In the genomic region with DNA sequence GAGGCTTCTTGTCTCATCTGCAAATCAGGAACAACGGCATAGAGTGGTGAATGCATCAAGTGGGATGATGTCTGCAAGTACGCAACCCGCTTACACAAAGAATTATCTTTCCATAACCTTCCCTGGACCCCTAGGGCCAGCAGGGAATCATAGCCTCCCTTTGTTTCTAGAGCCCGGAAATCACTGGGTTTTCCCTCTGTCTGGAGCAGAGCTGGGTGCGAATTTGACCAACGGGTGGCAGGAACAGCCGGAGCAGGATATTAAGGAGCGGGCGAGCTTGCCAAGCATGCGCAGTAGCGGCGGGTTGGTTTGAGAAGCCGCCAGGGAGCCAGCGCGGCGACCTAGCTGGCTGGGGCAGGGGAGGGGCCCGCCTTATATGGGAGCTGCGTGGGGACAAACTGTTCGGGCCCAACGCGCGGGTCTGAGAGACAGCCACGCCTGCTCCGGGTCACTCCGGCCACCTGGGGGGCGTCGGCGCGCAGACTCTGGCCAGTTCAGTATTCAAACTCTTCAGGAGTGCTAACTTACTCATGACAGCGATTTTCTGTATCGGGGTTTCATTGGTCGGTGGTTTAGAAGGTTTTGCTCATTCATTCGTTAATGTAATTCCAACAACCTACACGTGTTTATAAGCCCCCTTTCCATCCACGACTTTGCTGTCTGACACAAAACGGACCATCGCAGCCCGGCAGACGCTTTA, we compare ENCODE assay signal across 8 cellular contexts. TPM values are rescaled to one million over a fixed set of nuclear protein-coding genes. Genes with fewer than 3 reads are reported as not detected.
A peak's percentile ranks its signal among the peaks of the same experiment; 100 is the strongest.
DNase-seq lines count a peak whose midpoint lies in the region; ATAC-seq and TF ChIP-seq lines count a peak whose summit lies in the region.

No MANE protein-coding gene starts in this region.

- H3K36me3 ChIP-seq in CD4-positive, alpha-beta memory T cell (ENCODE audit: insufficient read depth, low read length): no peaks in the 10 kb centered on the region
- H3K36me3 ChIP-seq in neural cell (ENCODE audit: insufficient read depth, low read length): no peaks in the 10 kb centered on the region

- H4K20me1 ChIP-seq in neural cell (ENCODE audit: insufficient read depth): no peaks in the 10 kb centered on the region

- no peak for TF ChIP-seq RAD21 in neural cell (conservative IDR thresholded peaks at IDR 0.05)

- H3K27ac ChIP-seq in CD4-positive, alpha-beta memory T cell (ENCODE audit: low read depth, low read length): peak overlapping the region; percentile 40
- H3K27ac ChIP-seq in neural cell (ENCODE audit: low read length): no peak overlapping the region

- peak; percentile 63 to 80 (median 79) for DNase-seq in CD4-positive, alpha-beta memory T cell
- DNase-seq in HT-29 (ENCODE audit: low spot score) (peak; percentile 87), RPMI8226 (peak; percentile 81), foreskin fibroblast (peak; percentile 72 to 90)
- peak; percentile 93 for DNase-seq in activated effector memory CD4-positive, alpha-beta T cell treated with anti-CD3 and anti-CD28 coated beads, Interleukin-2, amount 50 U/mL, for 16 hours
- peak; percentile 63 for DNase-seq in stimulated activated naive CD4-positive, alpha-beta T cell treated with Interleukin-2 at 50 U/mL for 16 hours (lab: John Stamatoyannopoulos, UW)

- H3K4me3 Mint-ChIP-seq in CD4-positive, alpha-beta memory T cell: peak overlapping the region; percentile 87 to 95 (median 93)

- no peaks in the 10 kb centered on the region for H3K9me2 ChIP-seq in neural cell (ENCODE audit: insufficient read depth, low read length)

- CTCF ChIA-PET in CD4-positive, alpha-beta memory T cell (lab: Charles Lee; ENCODE audit: partially characterized antibody): no interaction called here

- H3K9ac ChIP-seq in neural cell (ENCODE audit: low read length): no peak overlapping the region

- intact Hi-C loops in CD4-positive, alpha-beta memory T cell (cut with micrococcal nuclease): loop anchor here (1.0 to 10.0 kb wide), 3 partner anchors 155 to 1710 kb away; a partner anchor contains a TSS

- TF ChIP-seq EP300 in neural cell (conservative IDR thresholded peaks at IDR 0.05; ENCODE audit: poor library complexity, severe bottlenecking): no peak

- H3K9me3 ChIP-seq in CD4-positive, alpha-beta memory T cell (ENCODE audit: control insufficient read depth in 1 of 2, low read length in 2 of 2): no peaks in the 10 kb centered on the region
- H3K9me3 ChIP-seq in neural cell (ENCODE audit: low read length): no peaks in the 10 kb centered on the region

- peaks cover 21 to 58% (median 42%) of the 10 kb centered on the region in 4 donors for H3K4me1 Mint-ChIP-seq in CD4-positive, alpha-beta memory T cell

- peaks cover 0 to 3% of the 10 kb centered on the region in 2 donors for H3K36me3 Mint-ChIP-seq in CD4-positive, alpha-beta memory T cell

- H3K27me3 Mint-ChIP-seq in CD4-positive, alpha-beta memory T cell: no peaks in the 10 kb centered on the region

- H3K4me3 ChIP-seq in CD4-positive, alpha-beta memory T cell (ENCODE audit: low read length in 2 of 2): peak overlapping the region; percentile 60 to 71
- H3K4me3 ChIP-seq in foreskin fibroblast (ENCODE audit: low read depth in 1 of 2, low read length in 2 of 2) (peak overlapping the region; percentile 53 to 59), neural cell (ENCODE audit: low read length) (peak overlapping the region; percentile 65)

- no peak for TF ChIP-seq CTCF in foreskin fibroblast (IDR thresholded peaks at IDR 0.05; ENCODE audit: low read depth, low read length)
- no peak for TF ChIP-seq CTCF in neural cell (IDR thresholded peaks at IDR 0.05; ENCODE audit: poor library complexity, severe bottlenecking)

- H3K27ac Mint-ChIP-seq in CD4-positive, alpha-beta memory T cell: peak overlapping the region; percentile 69 to 92 (median 88)

- peaks cover 35% of the 10 kb centered on the region for H3K4me1 ChIP-seq in CD4-positive, alpha-beta memory T cell (ENCODE audit: insufficient read depth, low read length)

- POLR2A ChIA-PET in CD4-positive, alpha-beta memory T cell (lab: Charles Lee; ENCODE audit: partially characterized antibody): interaction anchor here (1.0 to 1.9 kb wide), 2 partner anchors 154 to 155 kb away, joined by 4 to 8 read pairs; a partner anchor contains a TSS

- H3F3A ChIP-seq in neural cell (ENCODE audit: insufficient read depth, low read length, poor library complexity, severe bottlenecking): no peaks in the 10 kb centered on the region

- H3K27me3 ChIP-seq in CD4-positive, alpha-beta memory T cell (ENCODE audit: insufficient read depth, low read length): no peaks in the 10 kb centered on the region
- peaks cover 3% of the 10 kb centered on the region for H3K27me3 ChIP-seq in neural cell (ENCODE audit: insufficient read depth, low read depth, low read length)

- H3K4me2 ChIP-seq in neural cell (ENCODE audit: low read length): peak overlapping the region; percentile 13

- ATAC-seq in GM19452 (IDR thresholded peaks at IDR 0.05; ENCODE audit: unreplicated experiment): peak; percentile 52

- H3K9me3 Mint-ChIP-seq in CD4-positive, alpha-beta memory T cell: peaks cover 0 to 2% (median 0%) of the 10 kb centered on the region in 8 donors

- peaks cover 2% of the 10 kb centered on the region for H3K79me2 ChIP-seq in neural cell (replicated peaks; ENCODE audit: insufficient read depth, low read length)

- H2AFZ ChIP-seq in neural cell (ENCODE audit: low read depth, low read length): no peak overlapping the region

TF ChIP-seq in neural cell, 6 proteins besides CTCF, POLR2A, EP300 and RAD21:
- TF ChIP-seq, protein P1, sequence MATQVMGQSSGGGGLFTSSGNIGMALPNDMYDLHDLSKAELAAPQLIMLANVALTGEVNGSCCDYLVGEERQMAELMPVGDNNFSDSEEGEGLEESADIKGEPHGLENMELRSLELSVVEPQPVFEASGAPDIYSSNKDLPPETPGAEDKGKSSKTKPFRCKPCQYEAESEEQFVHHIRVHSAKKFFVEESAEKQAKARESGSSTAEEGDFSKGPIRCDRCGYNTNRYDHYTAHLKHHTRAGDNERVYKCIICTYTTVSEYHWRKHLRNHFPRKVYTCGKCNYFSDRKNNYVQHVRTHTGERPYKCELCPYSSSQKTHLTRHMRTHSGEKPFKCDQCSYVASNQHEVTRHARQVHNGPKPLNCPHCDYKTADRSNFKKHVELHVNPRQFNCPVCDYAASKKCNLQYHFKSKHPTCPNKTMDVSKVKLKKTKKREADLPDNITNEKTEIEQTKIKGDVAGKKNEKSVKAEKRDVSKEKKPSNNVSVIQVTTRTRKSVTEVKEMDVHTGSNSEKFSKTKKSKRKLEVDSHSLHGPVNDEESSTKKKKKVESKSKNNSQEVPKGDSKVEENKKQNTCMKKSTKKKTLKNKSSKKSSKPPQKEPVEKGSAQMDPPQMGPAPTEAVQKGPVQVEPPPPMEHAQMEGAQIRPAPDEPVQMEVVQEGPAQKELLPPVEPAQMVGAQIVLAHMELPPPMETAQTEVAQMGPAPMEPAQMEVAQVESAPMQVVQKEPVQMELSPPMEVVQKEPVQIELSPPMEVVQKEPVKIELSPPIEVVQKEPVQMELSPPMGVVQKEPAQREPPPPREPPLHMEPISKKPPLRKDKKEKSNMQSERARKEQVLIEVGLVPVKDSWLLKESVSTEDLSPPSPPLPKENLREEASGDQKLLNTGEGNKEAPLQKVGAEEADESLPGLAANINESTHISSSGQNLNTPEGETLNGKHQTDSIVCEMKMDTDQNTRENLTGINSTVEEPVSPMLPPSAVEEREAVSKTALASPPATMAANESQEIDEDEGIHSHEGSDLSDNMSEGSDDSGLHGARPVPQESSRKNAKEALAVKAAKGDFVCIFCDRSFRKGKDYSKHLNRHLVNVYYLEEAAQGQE (IDR thresholded peaks at IDR 0.05; ENCODE audit: borderline replicate concordance): no peak
- TF ChIP-seq SMC3 (conservative IDR thresholded peaks at IDR 0.05; ENCODE audit: poor library complexity) (no peak), TAF1 (IDR thresholded peaks at IDR 0.05; ENCODE audit: low read depth) (no peak), MXI1 (conservative IDR thresholded peaks at IDR 0.05; ENCODE audit: poor library complexity, severe bottlenecking) (no peak), POLR2AphosphoS5 (IDR thresholded peaks at IDR 0.05) (no peak), EZH2 (IDR thresholded peaks at IDR 0.05; ENCODE audit: borderline replicate concordance, insufficient read depth, low read length, poor library complexity, severe bottlenecking) (no peak)
TF ChIP-seq in neural cell: peak in this region for 0.

RNA-seq across cellular contexts. Expression of a gene that starts 1.6 kb away (rescaled TPM):
- 10 to 100 TPM; 12.0 TPM for total RNA-seq in CD4-positive, alpha-beta memory T cell
- polyA plus RNA-seq in CD4-positive, alpha-beta memory T cell: 1 to 10 TPM; 3.2 to 8.0 TPM
- 4.2 and 5.7 TPM in 2 replicates for total RNA-seq in HT-29 (2014; rRNA removed; shearing (Covaris generic))
- 3.0 and 3.8 TPM in 2 replicates for polyA plus RNA-seq in neural cell
- polyA minus RNA-seq in neural cell: 15.6 and 18.6 TPM in 2 replicates
